ENCODE assay signal across 8 cellular contexts in the genomic region with DNA sequence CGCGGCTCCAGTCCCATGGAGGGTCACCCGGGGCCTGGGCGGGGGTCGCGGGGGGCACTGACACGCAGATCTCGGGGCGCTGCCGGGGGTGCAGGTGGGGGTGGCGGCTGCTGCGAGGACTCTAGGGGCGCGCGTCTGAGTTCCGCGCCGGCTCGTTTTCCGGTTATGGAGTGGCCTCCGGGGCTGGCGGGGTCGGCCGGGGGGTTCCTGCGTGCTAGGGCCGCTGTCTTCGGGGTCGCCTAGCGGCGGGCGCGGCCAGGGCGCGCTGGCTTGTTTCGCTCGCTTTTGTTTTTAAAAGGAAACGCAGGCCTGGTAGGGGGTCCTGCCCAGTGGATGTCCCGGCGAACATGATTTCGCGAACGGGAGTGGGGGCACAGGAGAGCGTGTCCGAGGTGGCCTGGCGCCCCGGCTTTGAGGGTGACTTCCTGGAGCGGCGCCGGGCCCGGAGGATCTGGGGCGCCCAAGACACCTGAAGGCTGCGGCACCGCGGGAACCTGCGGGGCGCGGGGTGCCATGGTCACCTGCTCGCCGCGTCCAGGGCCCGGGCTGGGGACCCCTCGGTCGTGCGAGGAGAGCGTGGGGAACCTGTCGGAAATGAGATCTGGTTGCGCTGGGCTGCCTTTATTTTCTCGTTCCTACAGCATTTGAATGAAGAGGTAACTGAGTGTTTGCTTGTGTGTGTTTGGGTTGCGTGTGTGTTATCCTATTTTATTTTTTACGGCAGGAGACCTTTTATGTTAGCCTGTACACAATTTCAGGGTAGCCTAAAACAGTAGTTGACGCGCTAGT. TPM values are rescaled to one million over a fixed set of nuclear protein-coding genes. Genes with fewer than 3 reads are reported as not detected.
DNase-seq lines count a peak whose midpoint lies in the region; ATAC-seq lines count a peak whose summit lies in the region.

No MANE protein-coding gene starts in this region.

- intact Hi-C loops in Right ventricle myocardium superior (cut with DNase I) = loop anchor here (5.0 to 10.0 kb wide), 3 partner anchors 72 to 281 kb away; no protein-coding TSS in a partner anchor

- ATAC-seq in GM21786 (IDR thresholded peaks at IDR 0.05; ENCODE audit: unreplicated experiment) = peak; percentile 14
- peak; percentile 10 for ATAC-seq in Right ventricle myocardium superior (ENCODE audit: poor library complexity)
- ATAC-seq in GM18870 (IDR thresholded peaks at IDR 0.05; ENCODE audit: unreplicated experiment) = no peak

- DNase-seq in EL = peak; percentile 25
- DNase-seq in NCI-H2227 treated with DMSO at 0.1 percent for 48 hours (lab: John Stamatoyannopoulos, UW) = peak; percentile 35
- peak; percentile 34 for DNase-seq in activated gamma-delta T cell treated with Interleukin-2 at 50 U/mL for 16 hours
- peak; percentile 66 for DNase-seq in Right ventricle myocardium superior
- peak; percentile 66 for DNase-seq in retina
- DNase-seq in islet precursor cell = no peak

RNA-seq across cellular contexts. Expression of gene ETS2, which starts 0.6 kb away (rescaled TPM):
- 37.2 TPM for total RNA-seq in Right ventricle myocardium superior
